Comparison of ENCODE assay signal across 25 cellular contexts in the genomic region with DNA sequence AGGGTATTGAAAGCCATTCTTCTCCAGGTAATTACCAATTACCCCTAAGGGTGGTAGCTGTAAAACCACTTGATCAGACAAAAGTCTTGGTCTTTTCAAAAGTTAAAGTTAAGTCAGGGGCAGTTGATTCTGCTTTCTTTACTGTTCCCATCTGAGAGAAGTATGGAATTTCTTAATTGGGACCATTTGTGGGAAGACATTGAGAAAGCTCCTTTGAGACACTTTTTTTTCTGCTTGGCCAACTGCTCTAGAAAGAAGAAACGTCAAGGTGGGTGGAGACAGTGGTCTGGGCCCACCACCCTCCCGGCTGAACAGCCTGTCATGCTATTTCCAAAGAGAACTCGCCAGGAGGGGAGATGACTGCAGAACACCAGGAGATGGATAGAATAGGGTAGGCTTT. TPM values are rescaled to one million over a fixed set of nuclear protein-coding genes. Genes with fewer than 3 reads are reported as not detected.
"Had no signal": no experiment of that assay in that cellular context is flagged by ENCODE, and none has a peak within 500 bp of the region (broad histone marks: within the 10 kb centered on the region; RNA-seq: fewer than 3 reads in every experiment).

No MANE protein-coding gene starts in this region.

- H3K4me3 ChIP-seq: lower lobe of right lung, pancreas, right atrium auricular region, right lobe of liver, stomach, testis, thyroid gland, transverse colon, upper lobe of left lung, vagina had no signal

- H3K9me3 ChIP-seq: lower lobe of right lung, pancreas, right atrium auricular region, right lobe of liver, stomach, testis, thyroid gland, transverse colon, upper lobe of left lung, vagina had no signal

- ATAC-seq: lower lobe of right lung; naive thymus-derived CD8-positive, alpha-beta T cell; pancreas; right lobe of liver; stimulated activated naive B cell treated with anti-CD40 and anti-IgM and Interleukin-4, amounts not matched to agents 10 μg/mL and 1 μg/mL and 100 μg/mL, for 72 hours; stimulated activated naive CD8-positive, alpha-beta T cell treated with anti-CD3 and anti-CD28 coated beads, Interleukin-15, Interleukin-2, amounts not matched to agents 100 U/mL and 50 U/mL, for 24 hours had no signal

- H3K9me3 Mint-ChIP-seq: naive thymus-derived CD8-positive, alpha-beta T cell; nephron had no signal

- H3K27ac Mint-ChIP-seq: naive thymus-derived CD8-positive, alpha-beta T cell; nephron; stimulated activated naive B cell treated with anti-CD40 and anti-IgM and Interleukin-4, amounts not matched to agents 10 μg/mL and 1 μg/mL and 100 μg/mL, for 72 hours had no signal

- H3K36me3 ChIP-seq: lower lobe of right lung, pancreas, right atrium auricular region, right lobe of liver, stomach, thyroid gland, transverse colon, upper lobe of left lung, vagina had no signal

- DNase-seq: islet precursor cell; lower lobe of right lung; mammary epithelial cell; mesenchymal stem cell; naive thymus-derived CD8-positive, alpha-beta T cell; nucleus accumbens; pancreas; right lobe of liver; stimulated activated CD4-positive, alpha-beta T cell treated with anti-CD3 and anti-CD28 coated beads, Interleukin-12 subunit alpha, Interleukin-12 subunit beta, amount 100 ng/mL, for 4 hours; stimulated activated CD4-positive, alpha-beta T cell treated with anti-CD3 and anti-CD28 coated beads, Interleukin-15, amount 100 ng/mL, for 24 hours; stimulated activated CD4-positive, alpha-beta T cell treated with anti-CD3 and anti-CD28 coated beads, Interleukin-2, amount 100 ng/mL, for 24 hours; stimulated activated CD4-positive, alpha-beta T cell treated with anti-CD3 and anti-CD28 coated beads, Interleukin-4, amount 100 ng/mL, for 1 hour; stimulated activated naive B cell treated with anti-CD40 and anti-IgM and Interleukin-4, amounts not matched to agents 10 μg/mL and 1 μg/mL and 100 μg/mL, for 72 hours; stimulated activated naive CD8-positive, alpha-beta T cell treated with anti-CD3 and anti-CD28 coated beads, Interleukin-15, Interleukin-2, amounts not matched to agents 100 U/mL and 50 U/mL, for 24 hours; stomach; thyroid gland; transverse colon had no signal

- H3K4me1 Mint-ChIP-seq: nephron; stimulated activated naive B cell treated with anti-CD40 and anti-IgM and Interleukin-4, amounts not matched to agents 10 μg/mL and 1 μg/mL and 100 μg/mL, for 72 hours had no signal

- H3K4me3 Mint-ChIP-seq: naive thymus-derived CD8-positive, alpha-beta T cell; nephron; neural crest cell; stimulated activated naive B cell treated with anti-CD40 and anti-IgM and Interleukin-4, amounts not matched to agents 10 μg/mL and 1 μg/mL and 100 μg/mL, for 72 hours had no signal

- H3K27me3 ChIP-seq: pancreas, right atrium auricular region, right lobe of liver, testis, thyroid gland, upper lobe of left lung, vagina had no signal

- H3K36me3 Mint-ChIP-seq: naive thymus-derived CD8-positive, alpha-beta T cell; stimulated activated naive B cell treated with anti-CD40 and anti-IgM and Interleukin-4, amounts not matched to agents 10 μg/mL and 1 μg/mL and 100 μg/mL, for 72 hours had no signal

- H3K27ac ChIP-seq: lower lobe of right lung, pancreas, right atrium auricular region, right lobe of liver, stomach, testis, thyroid gland, transverse colon, upper lobe of left lung, vagina had no signal

- H3K4me1 ChIP-seq: pancreas, right atrium auricular region, right lobe of liver, stomach, testis, transverse colon, vagina had no signal

RNA-seq across cellular contexts. Expression of a gene that starts 45.3 kb away (rescaled TPM):
- total RNA-seq: mammary epithelial cell; mucosa of gallbladder; naive thymus-derived CD8-positive, alpha-beta T cell; neural crest cell; pulmonary artery endothelial cell; transverse colon; vagina had no signal
- polyA plus RNA-seq: mammary epithelial cell; naive thymus-derived CD8-positive, alpha-beta T cell had no signal
